Comparison of ENCODE assay signal across 17 cellular contexts in genomic region chr16:88424536-88425230, GRCh38. TPM values are rescaled to one million over a fixed set of nuclear protein-coding genes. Genes with fewer than 3 reads are reported as not detected.
DNase-seq lines count a peak whose midpoint lies in the region; ATAC-seq and TF ChIP-seq lines count a peak whose summit lies in the region.
"Had no signal": no experiment of that assay in that cellular context is flagged by ENCODE, and none has a peak within 500 bp of the region (broad histone marks: within the 10 kb centered on the region; RNA-seq: fewer than 3 reads in every experiment).

No MANE protein-coding gene starts in this region.

- TF ChIP-seq CTCF in epithelial cell of esophagus (IDR thresholded peaks at IDR 0.05; ENCODE audit: insufficient read depth, low read depth, low read length, missing control alignments) (no peak), prostate gland (IDR thresholded peaks at IDR 0.05) (peak in 1 of 4 experiments; percentile 4), uterus (IDR thresholded peaks at IDR 0.05) (no peak)

- H3K27me3 ChIP-seq in BLaER1 treated with 17β-estradiol and CSF1 and Interleukin-3, amounts not matched to agents 10 nM and 100 nM = peaks cover 5 to 57% (median 34%) of the 10 kb centered on the region in 11 experiments; a peak in 19 of 22 replicates
- H3K27me3 ChIP-seq in prostate gland (replicated peaks; ENCODE audit: insufficient read depth) (no peaks in the 10 kb centered on the region), uterus (no peaks in the 10 kb centered on the region)

- 12% methylated on average over 25 of the region's 25 CpGs for WGBS in prostate gland

- H3K36me3 Mint-ChIP-seq in activated naive CD4-positive, alpha-beta T cell treated with anti-CD3 and anti-CD28 coated beads, Interleukin-2, amount 10 ng/mL, durations not matched to agents 7 days and 5 days = no peaks in the 10 kb centered on the region
- H3K36me3 Mint-ChIP-seq: immature natural killer cell had no signal

- TF ChIP-seq POLR2A in prostate gland (IDR thresholded peaks at IDR 0.05) = no peak
- no peak for TF ChIP-seq POLR2A in uterus (IDR thresholded peaks at IDR 0.05)

- no peak overlapping the region for H3K27ac Mint-ChIP-seq in activated naive CD4-positive, alpha-beta T cell treated with anti-CD3 and anti-CD28 coated beads, Interleukin-2, amount 10 ng/mL, durations not matched to agents 7 days and 5 days
- H3K27ac Mint-ChIP-seq: activated T-helper 17 cell treated with anti-CD3 and anti-CD28 coated beads, Interleukin-2, amount 50 U/mL, for 72 hours; T-helper 17 cell had no signal

- peaks cover 29 to 70% (median 51%) of the 10 kb centered on the region in 11 experiments; a peak in 20 of 22 replicates for H4K20me1 ChIP-seq in BLaER1 treated with 17β-estradiol and CSF1 and Interleukin-3, amounts not matched to agents 10 nM and 100 nM

- peaks cover 25% of the 10 kb centered on the region for H3K27me3 Mint-ChIP-seq in activated naive CD4-positive, alpha-beta T cell treated with anti-CD3 and anti-CD28 coated beads, Interleukin-2, amount 10 ng/mL, durations not matched to agents 7 days and 5 days
- H3K27me3 Mint-ChIP-seq: activated T-helper 17 cell treated with anti-CD3 and anti-CD28 coated beads, Interleukin-2, amount 50 U/mL, for 72 hours; T-helper 17 cell had no signal

- in situ Hi-C loops in SK-MEL-5 (cut with HindIII; ENCODE audit: low pct_unique_long_range_greater_than_20kb, low sequenced_read_pairs) = no loop called here

- peaks cover under 1% of the 10 kb centered on the region for H3K4me1 Mint-ChIP-seq in activated naive CD4-positive, alpha-beta T cell treated with anti-CD3 and anti-CD28 coated beads, Interleukin-2, amount 10 ng/mL, durations not matched to agents 7 days and 5 days
- H3K4me1 Mint-ChIP-seq: activated T-helper 17 cell treated with anti-CD3 and anti-CD28 coated beads, Interleukin-2, amount 50 U/mL, for 72 hours; neural crest cell had no signal

- peaks cover 0 to 16% (median 0%) of the 10 kb centered on the region in 11 experiments; a peak in 3 of 22 replicates for H3K36me3 ChIP-seq in BLaER1 treated with 17β-estradiol and CSF1 and Interleukin-3, amounts not matched to agents 10 nM and 100 nM
- no peaks in the 10 kb centered on the region for H3K36me3 ChIP-seq in prostate gland
- no peaks in the 10 kb centered on the region for H3K36me3 ChIP-seq in uterus

- H3K9me3 Mint-ChIP-seq in activated naive CD4-positive, alpha-beta T cell treated with anti-CD3 and anti-CD28 coated beads, Interleukin-2, amount 10 ng/mL, durations not matched to agents 7 days and 5 days = no peaks in the 10 kb centered on the region
- H3K9me3 Mint-ChIP-seq: activated T-helper 17 cell treated with anti-CD3 and anti-CD28 coated beads, Interleukin-2, amount 50 U/mL, for 72 hours; immature natural killer cell; neural crest cell had no signal

- H3K9me3 ChIP-seq in BLaER1 treated with 17β-estradiol and CSF1 and Interleukin-3, amounts not matched to agents 10 nM and 100 nM (replicated peaks in 1 of 11) = no peaks in the 10 kb centered on the region
- H3K9me3 ChIP-seq in prostate gland = no peaks in the 10 kb centered on the region
- no peaks in the 10 kb centered on the region for H3K9me3 ChIP-seq in uterus

- H3K4me2 ChIP-seq in BLaER1 treated with 17β-estradiol and CSF1 and Interleukin-3, amounts not matched to agents 10 nM and 100 nM = peak overlapping the region in 9 of 11 experiments; percentile 10 to 87 (median 32); a peak in 12 of 22 replicates

- DNase-seq in SK-MEL-5 (ENCODE audit: low read depth, low spot score) = peak; percentile 16
- DNase-seq in epithelial cell of esophagus (ENCODE audit: low read depth) = peak; percentile 15
- peak; percentile 69 for DNase-seq in prostate gland (ENCODE audit: low spot score)
- DNase-seq in uterus = no peak
- no peak for DNase-seq in activated naive CD4-positive, alpha-beta T cell treated with anti-CD3 and anti-CD28 coated beads, Interleukin-2, amount 10 ng/mL, durations not matched to agents 7 days and 5 days
- DNase-seq: AML-193, DMS153, immature natural killer cell, NCI-H1092, NCI-H82, T-helper 17 cell had no signal

- H3K27ac ChIP-seq in BLaER1 treated with 17β-estradiol and CSF1 and Interleukin-3, amounts not matched to agents 10 nM and 100 nM = no peak overlapping the region
- H3K27ac ChIP-seq in prostate gland = peak overlapping the region; percentile 38 to 74
- H3K27ac ChIP-seq in uterus = no peak overlapping the region

- H3K4me3 ChIP-seq in BLaER1 treated with 17β-estradiol and CSF1 and Interleukin-3, amounts not matched to agents 10 nM and 100 nM = no peak overlapping the region
- H3K4me3 ChIP-seq in epithelial cell of esophagus (ENCODE audit: low read length) = no peak overlapping the region
- H3K4me3 ChIP-seq in prostate gland = no peak overlapping the region
- H3K4me3 ChIP-seq in uterus = no peak overlapping the region
- H3K4me3 ChIP-seq: lung had no signal

- intact Hi-C loops in prostate gland (cut with DNase I) = no loop called here
- intact Hi-C loops in uterus (cut with DNase I; ENCODE audit: low total_unique reads) = no loop called here

- ATAC-seq in GM19455 (IDR thresholded peaks at IDR 0.05; ENCODE audit: unreplicated experiment) (no peak), HG02884 (IDR thresholded peaks at IDR 0.05; ENCODE audit: unreplicated experiment) (no peak)
- ATAC-seq: activated T-helper 17 cell treated with anti-CD3 and anti-CD28 coated beads, Interleukin-2, amount 50 U/mL, for 72 hours; T-helper 17 cell had no signal

- no peak overlapping the region for H3K4me3 Mint-ChIP-seq in activated naive CD4-positive, alpha-beta T cell treated with anti-CD3 and anti-CD28 coated beads, Interleukin-2, amount 10 ng/mL, durations not matched to agents 7 days and 5 days
- H3K4me3 Mint-ChIP-seq: activated T-helper 17 cell treated with anti-CD3 and anti-CD28 coated beads, Interleukin-2, amount 50 U/mL, for 72 hours; immature natural killer cell; neural crest cell; T-helper 17 cell had no signal

- peaks cover 24 to 57% (median 33%) of the 10 kb centered on the region in 10 experiments for H3K4me1 ChIP-seq in BLaER1 treated with 17β-estradiol and CSF1 and Interleukin-3, amounts not matched to agents 10 nM and 100 nM
- peaks cover 3% of the 10 kb centered on the region for H3K4me1 ChIP-seq in prostate gland (replicated peaks)
- no peaks in the 10 kb centered on the region for H3K4me1 ChIP-seq in uterus

- CTCF ChIA-PET in activated naive CD4-positive, alpha-beta T cell treated with anti-CD3 and anti-CD28 coated beads, Interleukin-2, amount 10 ng/mL, durations not matched to agents 7 days and 5 days (lab: Charles Lee) = no interaction called here

- H3K9ac ChIP-seq in BLaER1 treated with 17β-estradiol and CSF1 and Interleukin-3, amounts not matched to agents 10 nM and 100 nM = peak overlapping the region in 4 of 11 experiments; percentile 7 to 29 (median 24); a peak in 3 of 22 replicates

RNA-seq across cellular contexts. Expression of gene ZFPM1, which starts 28.4 kb away (rescaled TPM):
- 0.13 and 0.29 TPM in 2 replicates for total RNA-seq in SK-MEL-5 (2014; rRNA removed; shearing (Covaris generic))
- 2.4 and 2.8 TPM in 2 replicates for polyA plus RNA-seq in SK-MEL-5 (2015; cell fraction: cytosol; rRNA removed)
- 1.8 and 2.3 TPM in 2 replicates for polyA plus RNA-seq in SK-MEL-5 (2015; cell fraction: nucleus; rRNA removed)
- 10 to 100 TPM in 1 of 2 donors, 1 to 10 TPM in 1; 4.1 to 21.5 TPM for total RNA-seq in prostate gland
- 1 to 10 TPM in 2 of 4 donors, under 1 TPM in 2; under 0.01 to 6.9 (median 0.77) TPM for total RNA-seq in uterus

RNA-seq across cellular contexts. Expression of gene ZNF469, which starts 41.9 kb away (rescaled TPM):
- total RNA-seq in SK-MEL-5 (2014; rRNA removed; shearing (Covaris generic)) = not detected in 2 replicates
- polyA plus RNA-seq in SK-MEL-5 (2015; cell fraction: cytosol; rRNA removed) = not detected in 2 replicates
- 0.01 and 0.03 TPM in 2 replicates for polyA plus RNA-seq in SK-MEL-5 (2015; cell fraction: nucleus; rRNA removed)
- 1 to 10 TPM; 3.6 to 4.4 TPM for total RNA-seq in prostate gland
- 1 to 10 TPM in 2 of 4 donors, under 1 TPM in 1, not detected in 1; 0.51 to 7.9 (median 2.8) TPM for total RNA-seq in uterus

Comparison
In these comparisons a context has a peak if more than half of its experiments do, and no peak if none do; other contexts are left out.
1. H3K27ac ChIP-seq: peak in prostate gland (2 of 2); none in BLaER1 treated with 17β-estradiol and CSF1 and Interleukin-3, amounts not matched to agents 10 nM and 100 nM (0 of 11) and uterus (0 of 2).
2. DNase-seq: peak in SK-MEL-5 (single experiment), epithelial cell of esophagus (single experiment) and prostate gland (single experiment); none in uterus (0 of 2) and activated naive CD4-positive, alpha-beta T cell treated with anti-CD3 and anti-CD28 coated beads, Interleukin-2, amount 10 ng/mL, durations not matched to agents 7 days and 5 days (single experiment).